13 cellular contexts compared by ENCODE assay signal in the genomic region with DNA sequence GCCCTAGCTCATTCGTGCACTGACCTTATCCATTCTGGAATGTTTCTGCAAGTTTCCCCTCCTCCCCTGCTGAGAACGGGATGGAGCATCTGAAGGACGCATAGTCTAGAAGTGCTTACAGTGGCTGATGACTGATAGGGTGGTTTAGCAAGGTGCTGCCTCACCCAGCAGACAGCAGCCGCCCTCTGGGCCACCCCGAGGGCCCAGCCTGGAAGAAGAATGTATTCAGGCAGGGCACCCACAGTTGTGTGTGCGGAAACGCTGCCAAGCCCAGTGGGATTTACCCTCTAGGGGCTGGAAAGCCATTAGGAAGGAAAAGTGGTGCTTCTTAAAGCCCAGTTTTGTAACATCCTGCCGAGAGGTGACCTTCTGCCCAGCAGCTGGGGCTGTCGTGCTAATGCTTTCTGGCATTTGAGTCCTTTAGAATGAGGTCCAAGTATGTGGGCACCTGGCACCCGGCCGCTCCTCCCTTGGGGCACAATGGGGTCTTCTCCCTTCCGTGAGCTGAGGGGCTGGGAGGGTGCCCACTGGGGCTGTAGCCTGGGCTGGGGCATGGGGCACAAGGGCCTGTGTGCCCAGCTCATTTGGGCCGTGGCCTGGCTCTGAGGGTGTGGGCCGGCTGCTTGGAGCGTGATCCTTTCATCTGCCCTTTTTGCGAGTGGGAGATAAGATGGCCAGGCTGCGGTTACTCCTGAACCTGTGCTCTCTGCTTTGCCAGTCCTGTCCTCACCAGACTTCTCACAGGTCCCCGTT. TPM values are rescaled to one million over a fixed set of nuclear protein-coding genes. Genes with fewer than 3 reads are reported as not detected.
DNase-seq lines count a peak whose midpoint lies in the region; ATAC-seq, FAIRE-seq and TF ChIP-seq lines count a peak whose summit lies in the region.
"Had no signal": no experiment of that assay in that cellular context is flagged by ENCODE, and none has a peak within 500 bp of the region (broad histone marks: within the 10 kb centered on the region; RNA-seq: fewer than 3 reads in every experiment).

No MANE protein-coding gene starts in this region.

- intact Hi-C loops in natural killer cell (cut with micrococcal nuclease), result no loop called here

- H3K36me3 Mint-ChIP-seq in WTC11 (peaks cover 20% of the 10 kb centered on the region), natural killer cell (no peaks in the 10 kb centered on the region)
- H3K36me3 Mint-ChIP-seq: activated naive CD8-positive, alpha-beta T cell treated with anti-CD3 and anti-CD28 coated beads, Interleukin-2, amount 10 ng/mL, durations not matched to agents 7 days and 5 days; naive thymus-derived CD4-positive, alpha-beta T cell had no signal

- H3K9ac ChIP-seq in skeletal muscle satellite cell (ENCODE audit: low read depth, low read length), result peak overlapping the region; percentile 8

- DNase-seq in GM03348 (ENCODE audit: low spot score), result peak; percentile 76
- no peak for DNase-seq in WTC11 (ENCODE audit: low spot score)
- DNase-seq in hepatocyte (ENCODE audit: low spot score), result no peak
- no peak for DNase-seq in GM12891 (ENCODE audit: insufficient read length, low spot score)
- DNase-seq in cerebellar cortex (ENCODE audit: low spot score), result no peak
- DNase-seq in natural killer cell, result no peak
- DNase-seq: activated naive CD8-positive, alpha-beta T cell treated with anti-CD3 and anti-CD28 coated beads, Interleukin-2, amount 10 ng/mL, durations not matched to agents 7 days and 5 days; naive thymus-derived CD4-positive, alpha-beta T cell; NCI-H187 had no signal

- H3K4me3 ChIP-seq in hepatocyte (no peak overlapping the region), skeletal muscle satellite cell (ENCODE audit: low read length) (no peak overlapping the region)
- H3K4me3 ChIP-seq: GM12878 had no signal

- H3K9me3 ChIP-seq in hepatocyte (ENCODE audit: low read depth) (no peaks in the 10 kb centered on the region), skeletal muscle satellite cell (replicated peaks; ENCODE audit: low read length) (no peaks in the 10 kb centered on the region)

- POLR2A ChIA-PET in WTC11 (lab: Charles Lee), result no interaction called here

- H3K4me1 Mint-ChIP-seq in WTC11 (peaks cover 44% of the 10 kb centered on the region), natural killer cell (no peaks in the 10 kb centered on the region)
- H3K4me1 Mint-ChIP-seq: activated naive CD8-positive, alpha-beta T cell treated with anti-CD3 and anti-CD28 coated beads, Interleukin-2, amount 10 ng/mL, durations not matched to agents 7 days and 5 days; naive thymus-derived CD4-positive, alpha-beta T cell had no signal

- H3K4me2 ChIP-seq in hepatocyte (no peak overlapping the region), skeletal muscle satellite cell (ENCODE audit: low read length) (peak overlapping the region; percentile 15)

- peaks cover 15% of the 10 kb centered on the region for H3K4me1 ChIP-seq in hepatocyte (ENCODE audit: insufficient read depth)
- H3K4me1 ChIP-seq in skeletal muscle satellite cell (ENCODE audit: control insufficient read depth, insufficient read depth, low read length), result peaks cover 42% of the 10 kb centered on the region

- peaks cover 63% of the 10 kb centered on the region for H3K79me2 ChIP-seq in hepatocyte

- H3K4me3 Mint-ChIP-seq in WTC11, result no peak overlapping the region
- H3K4me3 Mint-ChIP-seq in natural killer cell, result no peak overlapping the region
- H3K4me3 Mint-ChIP-seq: activated naive CD8-positive, alpha-beta T cell treated with anti-CD3 and anti-CD28 coated beads, Interleukin-2, amount 10 ng/mL, durations not matched to agents 7 days and 5 days; naive thymus-derived CD4-positive, alpha-beta T cell; stimulated activated naive CD8-positive, alpha-beta T cell treated with anti-CD3 and anti-CD28 coated beads, Interleukin-15, Interleukin-2, amounts not matched to agents 100 ng/mL and 50 ng/mL, for 24 hours had no signal

- peaks cover 5% of the 10 kb centered on the region for H4K20me1 ChIP-seq in hepatocyte (ENCODE audit: insufficient read depth, poor library complexity, severe bottlenecking)

- H3K27ac ChIP-seq in hepatocyte, result peak overlapping the region; percentile 3

- CTCF ChIA-PET in WTC11 (lab: Charles Lee), result interaction anchor here (1.7 kb wide), 1 partner anchor 324 kb away, joined by 6 read pairs; no protein-coding TSS in a partner anchor

- no peaks in the 10 kb centered on the region for H3K9me2 ChIP-seq in hepatocyte (replicated peaks; ENCODE audit: insufficient read depth)

- ATAC-seq in WTC11 (no peak), GM21360 (IDR thresholded peaks at IDR 0.05; ENCODE audit: unreplicated experiment) (no peak), natural killer cell (no peak)
- ATAC-seq: GM12878; naive thymus-derived CD4-positive, alpha-beta T cell had no signal

- H3K27me3 Mint-ChIP-seq in WTC11 (ENCODE audit: low read depth), result no peaks in the 10 kb centered on the region
- peaks cover 0 to 3% of the 10 kb centered on the region in 2 donors for H3K27me3 Mint-ChIP-seq in natural killer cell (ENCODE audit: low read depth in 2 of 2)
- H3K27me3 Mint-ChIP-seq: activated naive CD8-positive, alpha-beta T cell treated with anti-CD3 and anti-CD28 coated beads, Interleukin-2, amount 10 ng/mL, durations not matched to agents 7 days and 5 days had no signal

- H3K27me3 ChIP-seq in hepatocyte (no peaks in the 10 kb centered on the region), skeletal muscle satellite cell (ENCODE audit: control insufficient read depth, insufficient read depth, low read length) (no peaks in the 10 kb centered on the region)

- H2AFZ ChIP-seq in hepatocyte, result no peak overlapping the region

- no peaks in the 10 kb centered on the region for H3K9me3 Mint-ChIP-seq in WTC11
- H3K9me3 Mint-ChIP-seq in natural killer cell, result no peaks in the 10 kb centered on the region
- H3K9me3 Mint-ChIP-seq: activated naive CD8-positive, alpha-beta T cell treated with anti-CD3 and anti-CD28 coated beads, Interleukin-2, amount 10 ng/mL, durations not matched to agents 7 days and 5 days; naive thymus-derived CD4-positive, alpha-beta T cell; stimulated activated naive CD8-positive, alpha-beta T cell treated with anti-CD3 and anti-CD28 coated beads, Interleukin-15, Interleukin-2, amounts not matched to agents 100 ng/mL and 50 ng/mL, for 24 hours had no signal

- TF ChIP-seq CTCF in WTC11 (IDR thresholded peaks at IDR 0.05), result no peak
- no peak for TF ChIP-seq CTCF in hepatocyte (IDR thresholded peaks at IDR 0.05; ENCODE audit: poor library complexity)
- no peak for TF ChIP-seq CTCF in natural killer cell (IDR thresholded peaks at IDR 0.05)

- H3K27ac Mint-ChIP-seq in WTC11 (no peak overlapping the region), natural killer cell (no peak overlapping the region)
- H3K27ac Mint-ChIP-seq: activated naive CD8-positive, alpha-beta T cell treated with anti-CD3 and anti-CD28 coated beads, Interleukin-2, amount 10 ng/mL, durations not matched to agents 7 days and 5 days; naive thymus-derived CD4-positive, alpha-beta T cell; stimulated activated naive CD8-positive, alpha-beta T cell treated with anti-CD3 and anti-CD28 coated beads, Interleukin-15, Interleukin-2, amounts not matched to agents 100 ng/mL and 50 ng/mL, for 24 hours had no signal

- 73% methylated on average over 18 of the region's 18 CpGs for WGBS in hepatocyte (ENCODE audit: low lambda C conversion rate, missing lambda C conversion rate)

- no peak for FAIRE-seq in GM12891 (lab: Jason Lieb, UNC)
- FAIRE-seq: GM12878 had no signal

- H3K36me3 ChIP-seq in hepatocyte (replicated peaks; ENCODE audit: insufficient read depth, low read depth) (no peaks in the 10 kb centered on the region), skeletal muscle satellite cell (ENCODE audit: insufficient read depth, low read length) (peaks cover 3% of the 10 kb centered on the region)

- no peak for TF ChIP-seq POLR2A in GM12891 (IDR thresholded peaks at IDR 0.05; ENCODE audit: low read depth, low read length)

TF ChIP-seq in WTC11, 78 proteins besides CTCF, POLR2A, EP300 and RAD21:
- TF ChIP-seq ATF1 (CRISPR knock-in tag; IDR thresholded peaks at IDR 0.05) (no peak), NR2C2 (CRISPR knock-in tag; IDR thresholded peaks at IDR 0.05) (no peak), ZNF138 (CRISPR knock-in tag; conservative IDR thresholded peaks at IDR 0.05) (no peak), SMAD3 (CRISPR knock-in tag; IDR thresholded peaks at IDR 0.05; ENCODE audit: borderline replicate concordance) (no peak), JUN (CRISPR knock-in tag; IDR thresholded peaks at IDR 0.05) (no peak), FOXP1 (CRISPR knock-in tag; IDR thresholded peaks at IDR 0.05; ENCODE audit: borderline replicate concordance) (0 out of 2 replicates have a peak, but pooled peaks have one; percentile 27), IRF2 (CRISPR knock-in tag; IDR thresholded peaks at IDR 0.05; ENCODE audit: borderline replicate concordance, low read depth) (no peak), GRHL2 (CRISPR knock-in tag; IDR thresholded peaks at IDR 0.05; ENCODE audit: insufficient replicate concordance, severe bottlenecking) (no peak)

TF ChIP-seq in GM12891, 5 proteins besides CTCF, POLR2A, EP300 and RAD21:
- TF ChIP-seq POLR2AphosphoS5 (IDR thresholded peaks at IDR 0.05; ENCODE audit: low read depth, low read length) (no peak), TAF1 (IDR thresholded peaks at IDR 0.05; ENCODE audit: low read depth, low read length) (no peak), SPI1 (IDR thresholded peaks at IDR 0.05; ENCODE audit: low read depth, low read length) (no peak), POU2F2 (IDR thresholded peaks at IDR 0.05; ENCODE audit: low read depth, low read length) (no peak), PAX5 (IDR thresholded peaks at IDR 0.05; ENCODE audit: insufficient read depth, low read length, severe bottlenecking) (no peak)

RNA-seq across cellular contexts. Expression of gene FBLN1, which starts 14.4 kb away (rescaled TPM):
- total RNA-seq in WTC11 (2021) (183 to 219 TPM (median 217 TPM) in 3 replicates), hepatocyte (185 and 201 TPM in 2 replicates), natural killer cell (under 1 TPM in 1 of 3 donors, not detected in 2; 0.58 TPM)
- polyA plus RNA-seq in hepatocyte, result 669 and 709 TPM in 2 replicates
- 13.4 and 25.1 TPM in 2 replicates for total RNA-seq in skeletal muscle satellite cell (2012; rRNA removed)
- polyA plus RNA-seq in GM12891 (2012; ENCODE audit: low read depth, missing spikeins), result 0.03 TPM
- total RNA-seq: activated naive CD8-positive, alpha-beta T cell treated with anti-CD3 and anti-CD28 coated beads, Interleukin-2, amount 10 ng/mL, durations not matched to agents 7 days and 5 days had no signal
- polyA plus RNA-seq: naive thymus-derived CD4-positive, alpha-beta T cell had no signal

Comparison
In these comparisons a context has a peak if more than half of its experiments do, and no peak if none do; other contexts are left out.
1. RNA of gene FBLN1, which starts 14.4 kb away (total RNA-seq): 185 to 201 TPM in hepatocyte and 183 to 219 TPM in WTC11; 0.58 TPM in natural killer cell; every median in the first group is over 100 times any median in the second.